ENCODE assay signal across 20 cellular contexts in the genomic region with DNA sequence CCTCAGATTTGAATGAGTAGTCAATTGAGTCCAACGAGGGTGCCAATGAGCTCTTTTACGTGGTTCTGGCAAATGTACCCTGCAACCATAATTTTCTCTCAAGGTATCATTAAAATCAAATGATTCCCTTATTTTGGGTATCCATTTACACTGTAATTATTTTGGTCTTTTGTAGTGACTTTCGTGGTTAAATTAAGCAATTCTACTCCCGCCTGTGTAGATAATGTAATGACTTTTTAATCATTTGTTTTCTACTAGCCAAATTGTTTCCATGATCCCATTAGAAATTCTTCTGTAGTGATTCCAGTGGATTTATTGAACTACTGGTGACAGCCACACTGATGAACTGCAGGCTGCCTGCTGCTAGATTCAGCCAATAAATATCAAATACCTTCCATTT.
"Had no signal": no experiment of that assay in that cellular context is flagged by ENCODE, and none has a peak within 500 bp of the region (broad histone marks: within the 10 kb centered on the region; RNA-seq: fewer than 3 reads in every experiment).

No MANE protein-coding gene starts in this region.

- H3K4me3 ChIP-seq: colonic mucosa, heart right ventricle, psoas muscle, right lobe of liver, spleen, stomach, thoracic aorta, transverse colon had no signal

- H3K36me3 ChIP-seq: colonic mucosa, heart right ventricle, neutrophil, right lobe of liver, spleen, stomach, thoracic aorta, transverse colon had no signal

- ATAC-seq: heart right ventricle; left lobe of liver; naive thymus-derived CD4-positive, alpha-beta T cell; psoas muscle; right lobe of liver had no signal

- H3K27ac ChIP-seq: colonic mucosa, heart right ventricle, neutrophil, psoas muscle, right lobe of liver, spleen, stomach, thoracic aorta, transverse colon had no signal

- DNase-seq: colonic mucosa; effector CD4-positive, alpha-beta T cell; endodermal cell; heart right ventricle; hypothalamus; mammary epithelial cell; naive thymus-derived CD4-positive, alpha-beta T cell; psoas muscle; retina; right lobe of liver; spleen; stimulated activated CD4-positive, alpha-beta T cell treated with anti-CD3 and anti-CD28 coated beads, Interleukin-15, amount 100 ng/mL, for 24 hours; stimulated activated CD4-positive, alpha-beta T cell treated with anti-CD3 and anti-CD28 coated beads, Interleukin-1b, Interleukin-23, amount 100 ng/mL, for 48 hours; stimulated activated naive CD4-positive, alpha-beta T cell; stomach; substantia nigra; transverse colon had no signal

- H3K27ac Mint-ChIP-seq: endodermal cell; naive thymus-derived CD4-positive, alpha-beta T cell had no signal

- H3K36me3 Mint-ChIP-seq: naive thymus-derived CD4-positive, alpha-beta T cell had no signal

- H3K4me1 Mint-ChIP-seq: naive thymus-derived CD4-positive, alpha-beta T cell had no signal

- H3K4me1 ChIP-seq: colonic mucosa, heart right ventricle, psoas muscle, right lobe of liver, spleen, stomach had no signal

- H3K4me3 Mint-ChIP-seq: endodermal cell; naive thymus-derived CD4-positive, alpha-beta T cell had no signal

- H3K27me3 ChIP-seq: colonic mucosa, right lobe of liver, transverse colon had no signal
